ENCODE assay signal across 3 cellular contexts in the genomic region with DNA sequence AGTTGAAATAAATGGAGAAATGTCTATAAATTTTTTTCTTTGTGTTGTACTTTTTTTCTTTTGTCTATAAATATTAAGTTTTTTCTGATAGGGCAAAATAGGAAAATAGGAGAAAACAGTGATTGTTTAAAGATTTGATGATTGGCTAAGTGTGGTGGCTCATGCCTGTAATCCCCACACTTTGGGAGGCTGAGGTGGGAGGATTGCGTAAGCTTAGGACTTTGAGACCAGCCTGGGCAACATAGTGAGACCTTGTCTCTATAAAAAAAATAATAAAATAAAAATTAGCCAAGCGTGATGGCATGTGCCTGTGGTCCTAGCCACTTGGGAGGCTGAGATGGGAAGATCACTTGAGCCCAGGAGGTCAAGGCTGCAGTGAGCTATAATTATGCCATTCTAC.
A peak's percentile ranks its signal among the peaks of the same experiment; 100 is the strongest.
TF ChIP-seq lines count a peak whose summit lies in the region.

No MANE protein-coding gene starts in this region.

TF ChIP-seq in HepG2, 621 proteins besides CTCF, POLR2A, EP300 and RAD21:
- TF ChIP-seq MZF1 (CRISPR knock-in tag; IDR thresholded peaks at IDR 0.05; ENCODE audit: borderline replicate concordance): no peak
- no peak for TF ChIP-seq SRY (CRISPR knock-in tag; IDR thresholded peaks at IDR 0.05)
- peak; percentile 70; the same call in 1 of the 2 replicates for TF ChIP-seq ZNF121 (CRISPR knock-in tag; IDR thresholded peaks at IDR 0.05)
- TF ChIP-seq CEBPB (IDR thresholded peaks at IDR 0.05; ENCODE audit: borderline replicate concordance, low read depth, low read length): peak; percentile 57
- no peak for TF ChIP-seq BCLAF1 (IDR thresholded peaks at IDR 0.05)

TF ChIP-seq in IMR-90, 13 proteins besides CTCF, POLR2A, EP300 and RAD21:
- peak; percentile 49; the same call in 1 of the 2 replicates for TF ChIP-seq CEBPB (IDR thresholded peaks at IDR 0.05; ENCODE audit: low read depth, low read length)
- TF ChIP-seq RFX5 (IDR thresholded peaks at IDR 0.05; ENCODE audit: low read depth, low read length): no peak

TF ChIP-seq in H1, 55 proteins besides CTCF, POLR2A, EP300 and RAD21:
- TF ChIP-seq SUZ12 (IDR thresholded peaks at IDR 0.05; ENCODE audit: low read length) (no peak), SP1 (IDR thresholded peaks at IDR 0.05; ENCODE audit: low read depth, low read length) (no peak), CEBPB (IDR thresholded peaks at IDR 0.05; ENCODE audit: low read depth, low read length) (peak; percentile 57; the same call in 1 of the 2 replicates)
- TF ChIP-seq, protein P1, sequence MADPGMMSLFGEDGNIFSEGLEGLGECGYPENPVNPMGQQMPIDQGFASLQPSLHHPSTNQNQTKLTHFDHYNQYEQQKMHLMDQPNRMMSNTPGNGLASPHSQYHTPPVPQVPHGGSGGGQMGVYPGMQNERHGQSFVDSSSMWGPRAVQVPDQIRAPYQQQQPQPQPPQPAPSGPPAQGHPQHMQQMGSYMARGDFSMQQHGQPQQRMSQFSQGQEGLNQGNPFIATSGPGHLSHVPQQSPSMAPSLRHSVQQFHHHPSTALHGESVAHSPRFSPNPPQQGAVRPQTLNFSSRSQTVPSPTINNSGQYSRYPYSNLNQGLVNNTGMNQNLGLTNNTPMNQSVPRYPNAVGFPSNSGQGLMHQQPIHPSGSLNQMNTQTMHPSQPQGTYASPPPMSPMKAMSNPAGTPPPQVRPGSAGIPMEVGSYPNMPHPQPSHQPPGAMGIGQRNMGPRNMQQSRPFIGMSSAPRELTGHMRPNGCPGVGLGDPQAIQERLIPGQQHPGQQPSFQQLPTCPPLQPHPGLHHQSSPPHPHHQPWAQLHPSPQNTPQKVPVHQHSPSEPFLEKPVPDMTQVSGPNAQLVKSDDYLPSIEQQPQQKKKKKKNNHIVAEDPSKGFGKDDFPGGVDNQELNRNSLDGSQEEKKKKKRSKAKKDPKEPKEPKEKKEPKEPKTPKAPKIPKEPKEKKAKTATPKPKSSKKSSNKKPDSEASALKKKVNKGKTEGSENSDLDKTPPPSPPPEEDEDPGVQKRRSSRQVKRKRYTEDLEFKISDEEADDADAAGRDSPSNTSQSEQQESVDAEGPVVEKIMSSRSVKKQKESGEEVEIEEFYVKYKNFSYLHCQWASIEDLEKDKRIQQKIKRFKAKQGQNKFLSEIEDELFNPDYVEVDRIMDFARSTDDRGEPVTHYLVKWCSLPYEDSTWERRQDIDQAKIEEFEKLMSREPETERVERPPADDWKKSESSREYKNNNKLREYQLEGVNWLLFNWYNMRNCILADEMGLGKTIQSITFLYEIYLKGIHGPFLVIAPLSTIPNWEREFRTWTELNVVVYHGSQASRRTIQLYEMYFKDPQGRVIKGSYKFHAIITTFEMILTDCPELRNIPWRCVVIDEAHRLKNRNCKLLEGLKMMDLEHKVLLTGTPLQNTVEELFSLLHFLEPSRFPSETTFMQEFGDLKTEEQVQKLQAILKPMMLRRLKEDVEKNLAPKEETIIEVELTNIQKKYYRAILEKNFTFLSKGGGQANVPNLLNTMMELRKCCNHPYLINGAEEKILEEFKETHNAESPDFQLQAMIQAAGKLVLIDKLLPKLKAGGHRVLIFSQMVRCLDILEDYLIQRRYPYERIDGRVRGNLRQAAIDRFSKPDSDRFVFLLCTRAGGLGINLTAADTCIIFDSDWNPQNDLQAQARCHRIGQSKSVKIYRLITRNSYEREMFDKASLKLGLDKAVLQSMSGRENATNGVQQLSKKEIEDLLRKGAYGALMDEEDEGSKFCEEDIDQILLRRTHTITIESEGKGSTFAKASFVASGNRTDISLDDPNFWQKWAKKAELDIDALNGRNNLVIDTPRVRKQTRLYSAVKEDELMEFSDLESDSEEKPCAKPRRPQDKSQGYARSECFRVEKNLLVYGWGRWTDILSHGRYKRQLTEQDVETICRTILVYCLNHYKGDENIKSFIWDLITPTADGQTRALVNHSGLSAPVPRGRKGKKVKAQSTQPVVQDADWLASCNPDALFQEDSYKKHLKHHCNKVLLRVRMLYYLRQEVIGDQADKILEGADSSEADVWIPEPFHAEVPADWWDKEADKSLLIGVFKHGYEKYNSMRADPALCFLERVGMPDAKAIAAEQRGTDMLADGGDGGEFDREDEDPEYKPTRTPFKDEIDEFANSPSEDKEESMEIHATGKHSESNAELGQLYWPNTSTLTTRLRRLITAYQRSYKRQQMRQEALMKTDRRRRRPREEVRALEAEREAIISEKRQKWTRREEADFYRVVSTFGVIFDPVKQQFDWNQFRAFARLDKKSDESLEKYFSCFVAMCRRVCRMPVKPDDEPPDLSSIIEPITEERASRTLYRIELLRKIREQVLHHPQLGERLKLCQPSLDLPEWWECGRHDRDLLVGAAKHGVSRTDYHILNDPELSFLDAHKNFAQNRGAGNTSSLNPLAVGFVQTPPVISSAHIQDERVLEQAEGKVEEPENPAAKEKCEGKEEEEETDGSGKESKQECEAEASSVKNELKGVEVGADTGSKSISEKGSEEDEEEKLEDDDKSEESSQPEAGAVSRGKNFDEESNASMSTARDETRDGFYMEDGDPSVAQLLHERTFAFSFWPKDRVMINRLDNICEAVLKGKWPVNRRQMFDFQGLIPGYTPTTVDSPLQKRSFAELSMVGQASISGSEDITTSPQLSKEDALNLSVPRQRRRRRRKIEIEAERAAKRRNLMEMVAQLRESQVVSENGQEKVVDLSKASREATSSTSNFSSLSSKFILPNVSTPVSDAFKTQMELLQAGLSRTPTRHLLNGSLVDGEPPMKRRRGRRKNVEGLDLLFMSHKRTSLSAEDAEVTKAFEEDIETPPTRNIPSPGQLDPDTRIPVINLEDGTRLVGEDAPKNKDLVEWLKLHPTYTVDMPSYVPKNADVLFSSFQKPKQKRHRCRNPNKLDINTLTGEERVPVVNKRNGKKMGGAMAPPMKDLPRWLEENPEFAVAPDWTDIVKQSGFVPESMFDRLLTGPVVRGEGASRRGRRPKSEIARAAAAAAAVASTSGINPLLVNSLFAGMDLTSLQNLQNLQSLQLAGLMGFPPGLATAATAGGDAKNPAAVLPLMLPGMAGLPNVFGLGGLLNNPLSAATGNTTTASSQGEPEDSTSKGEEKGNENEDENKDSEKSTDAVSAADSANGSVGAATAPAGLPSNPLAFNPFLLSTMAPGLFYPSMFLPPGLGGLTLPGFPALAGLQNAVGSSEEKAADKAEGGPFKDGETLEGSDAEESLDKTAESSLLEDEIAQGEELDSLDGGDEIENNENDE (IDR thresholded peaks at IDR 0.05; ENCODE audit: insufficient replicate concordance, low read length): no peak
